Comparison of ENCODE assay signal across 23 cellular contexts in genomic region chr7:22865607-22865970, GRCh38. TPM values are rescaled to one million over a fixed set of nuclear protein-coding genes. Genes with fewer than 3 reads are reported as not detected.
A peak's percentile ranks its signal among the peaks of the same experiment; 100 is the strongest.
DNase-seq lines count a peak whose midpoint lies in the region; ATAC-seq and TF ChIP-seq lines count a peak whose summit lies in the region.
"Had no signal": no experiment of that assay in that cellular context is flagged by ENCODE, and none has a peak within 500 bp of the region (broad histone marks: within the 10 kb centered on the region; RNA-seq: fewer than 3 reads in every experiment).

No MANE protein-coding gene starts in this region.

- no peak for TF ChIP-seq CTCF in AG10803 (conservative IDR thresholded peaks at IDR 0.05; ENCODE audit: low read length)
- TF ChIP-seq CTCF in left lung (IDR thresholded peaks at IDR 0.05), result no peak
- TF ChIP-seq CTCF in activated CD8-positive, alpha-beta T cell treated with anti-CD3 and anti-CD28 coated beads for 36 hours (IDR thresholded peaks at IDR 0.05), result no peak

- H3K9me3 Mint-ChIP-seq in activated T-helper 17 cell treated with anti-CD3 and anti-CD28 coated beads, Interleukin-2, amount 50 U/mL, for 72 hours, result no peaks in the 10 kb centered on the region
- no peaks in the 10 kb centered on the region for H3K9me3 Mint-ChIP-seq in activated CD8-positive, alpha-beta memory T cell treated with anti-CD3 and anti-CD28 coated beads, Interleukin-2, amount 10 ng/mL, durations not matched to agents 7 days and 5 days (ENCODE audit: low read depth)
- H3K9me3 Mint-ChIP-seq in activated CD8-positive, alpha-beta T cell treated with anti-CD3 and anti-CD28 coated beads for 36 hours, result no peaks in the 10 kb centered on the region
- H3K9me3 Mint-ChIP-seq: activated CD4-positive, alpha-beta T cell treated with anti-CD3 and anti-CD28 coated beads, Interleukin-2, amount 10 ng/mL, durations not matched to agents 7 days and 5 days; mesothelial cell of epicardium had no signal

- POLR2A ChIA-PET in activated CD8-positive, alpha-beta T cell treated with anti-CD3 and anti-CD28 coated beads for 36 hours (lab: Charles Lee), result interaction anchor here (1.3 kb wide), 1 partner anchor 10 kb away, joined by 3 read pairs; no protein-coding TSS in a partner anchor

- intact Hi-C loops in left lung (cut with DNase I), result no loop called here
- intact Hi-C loops in activated CD8-positive, alpha-beta T cell treated with anti-CD3 and anti-CD28 coated beads for 36 hours (cut with micrococcal nuclease), result no loop called here

- peaks cover 10% of the 10 kb centered on the region for H3K4me1 Mint-ChIP-seq in activated T-helper 17 cell treated with anti-CD3 and anti-CD28 coated beads, Interleukin-2, amount 50 U/mL, for 72 hours
- H3K4me1 Mint-ChIP-seq in activated CD8-positive, alpha-beta memory T cell treated with anti-CD3 and anti-CD28 coated beads, Interleukin-2, amount 10 ng/mL, durations not matched to agents 7 days and 5 days, result peaks cover 4% of the 10 kb centered on the region
- peaks cover 33% of the 10 kb centered on the region for H3K4me1 Mint-ChIP-seq in activated CD8-positive, alpha-beta T cell treated with anti-CD3 and anti-CD28 coated beads for 36 hours (ENCODE audit: low read depth)
- H3K4me1 Mint-ChIP-seq: mesothelial cell of epicardium had no signal

- H3K36me3 ChIP-seq in left lung, result no peaks in the 10 kb centered on the region
- H3K36me3 ChIP-seq: upper lobe of right lung had no signal

- DNase-seq in AG10803 (ENCODE audit: low read depth) (peak; percentile 54), EL (peak; percentile 49), myocyte (ENCODE audit: low read depth) (peak; percentile 38), left lung (no peak), OCI-M1 (lab: John Stamatoyannopoulos, UW) (no peak)
- DNase-seq in activated CD8-positive, alpha-beta memory T cell treated with anti-CD3 and anti-CD28 coated beads, Interleukin-2, amount 10 ng/mL, durations not matched to agents 7 days and 5 days, result no peak
- no peak for DNase-seq in activated CD8-positive, alpha-beta T cell treated with anti-CD3 and anti-CD28 coated beads for 36 hours
- DNase-seq: activated CD4-positive, alpha-beta T cell treated with anti-CD3 and anti-CD28 coated beads, Interleukin-2, amount 10 ng/mL, durations not matched to agents 7 days and 5 days; anterior cingulate cortex; central memory CD4-positive, alpha-beta T cell; DMS153; kidney glomerular epithelial cell; MG63; NCI-H146; NCI-H774; SIG-M5; stimulated activated CD4-positive, alpha-beta T cell treated with anti-CD3 and anti-CD28 coated beads, Interleukin-4, amount 100 ng/mL, for 4 hours; upper lobe of right lung had no signal

- peaks cover 46% of the 10 kb centered on the region for H3K36me3 Mint-ChIP-seq in activated T-helper 17 cell treated with anti-CD3 and anti-CD28 coated beads, Interleukin-2, amount 50 U/mL, for 72 hours (ENCODE audit: low read depth)
- peaks cover 31% of the 10 kb centered on the region for H3K36me3 Mint-ChIP-seq in activated CD8-positive, alpha-beta memory T cell treated with anti-CD3 and anti-CD28 coated beads, Interleukin-2, amount 10 ng/mL, durations not matched to agents 7 days and 5 days
- peaks cover 67% of the 10 kb centered on the region for H3K36me3 Mint-ChIP-seq in activated CD8-positive, alpha-beta T cell treated with anti-CD3 and anti-CD28 coated beads for 36 hours (ENCODE audit: low read depth)
- H3K36me3 Mint-ChIP-seq: mesothelial cell of epicardium had no signal

- H3K27ac ChIP-seq in left lung, result peak overlapping the region in 1 of 2 donors; percentile 69
- H3K27ac ChIP-seq: C4-2B, epithelial cell of prostate had no signal

- no peaks in the 10 kb centered on the region for H3K27me3 ChIP-seq in left lung
- H3K27me3 ChIP-seq: MG63, upper lobe of right lung had no signal

- H3K4me3 Mint-ChIP-seq in activated T-helper 17 cell treated with anti-CD3 and anti-CD28 coated beads, Interleukin-2, amount 50 U/mL, for 72 hours, result no peak overlapping the region
- H3K4me3 Mint-ChIP-seq in activated CD8-positive, alpha-beta memory T cell treated with anti-CD3 and anti-CD28 coated beads, Interleukin-2, amount 10 ng/mL, durations not matched to agents 7 days and 5 days, result no peak overlapping the region
- no peak overlapping the region for H3K4me3 Mint-ChIP-seq in activated CD8-positive, alpha-beta T cell treated with anti-CD3 and anti-CD28 coated beads for 36 hours
- H3K4me3 Mint-ChIP-seq: activated CD4-positive, alpha-beta T cell treated with anti-CD3 and anti-CD28 coated beads, Interleukin-2, amount 10 ng/mL, durations not matched to agents 7 days and 5 days; mesothelial cell of epicardium had no signal

- ATAC-seq in activated T-helper 17 cell treated with anti-CD3 and anti-CD28 coated beads, Interleukin-2, amount 50 U/mL, for 72 hours (replicated peaks), result no peak
- no peak for ATAC-seq in left lung
- no peak for ATAC-seq in activated CD8-positive, alpha-beta memory T cell treated with anti-CD3 and anti-CD28 coated beads, Interleukin-2, amount 10 ng/mL, durations not matched to agents 7 days and 5 days
- no peak for ATAC-seq in activated CD8-positive, alpha-beta T cell treated with anti-CD3 and anti-CD28 coated beads for 36 hours

- H3K4me1 ChIP-seq in left lung, result no peaks in the 10 kb centered on the region

- H3K4me3 ChIP-seq in AG10803 (ENCODE audit: low read length), result no peak overlapping the region
- H3K4me3 ChIP-seq in left lung, result no peak overlapping the region
- H3K4me3 ChIP-seq: GM12878, MG63, upper lobe of right lung had no signal

- no peaks in the 10 kb centered on the region for H3K27me3 Mint-ChIP-seq in activated T-helper 17 cell treated with anti-CD3 and anti-CD28 coated beads, Interleukin-2, amount 50 U/mL, for 72 hours
- H3K27me3 Mint-ChIP-seq in activated CD8-positive, alpha-beta memory T cell treated with anti-CD3 and anti-CD28 coated beads, Interleukin-2, amount 10 ng/mL, durations not matched to agents 7 days and 5 days, result no peaks in the 10 kb centered on the region
- no peaks in the 10 kb centered on the region for H3K27me3 Mint-ChIP-seq in activated CD8-positive, alpha-beta T cell treated with anti-CD3 and anti-CD28 coated beads for 36 hours
- H3K27me3 Mint-ChIP-seq: activated CD4-positive, alpha-beta T cell treated with anti-CD3 and anti-CD28 coated beads, Interleukin-2, amount 10 ng/mL, durations not matched to agents 7 days and 5 days had no signal

- no peaks in the 10 kb centered on the region for H3K9me3 ChIP-seq in left lung
- H3K9me3 ChIP-seq: MG63, upper lobe of right lung had no signal

- H3K27ac Mint-ChIP-seq in activated T-helper 17 cell treated with anti-CD3 and anti-CD28 coated beads, Interleukin-2, amount 50 U/mL, for 72 hours, result peak overlapping the region; percentile 22
- no peak overlapping the region for H3K27ac Mint-ChIP-seq in activated CD8-positive, alpha-beta memory T cell treated with anti-CD3 and anti-CD28 coated beads, Interleukin-2, amount 10 ng/mL, durations not matched to agents 7 days and 5 days
- H3K27ac Mint-ChIP-seq in activated CD8-positive, alpha-beta T cell treated with anti-CD3 and anti-CD28 coated beads for 36 hours, result no peak overlapping the region
- H3K27ac Mint-ChIP-seq: mesothelial cell of epicardium had no signal

- CTCF ChIA-PET in activated CD8-positive, alpha-beta memory T cell treated with anti-CD3 and anti-CD28 coated beads, Interleukin-2, amount 10 ng/mL, durations not matched to agents 7 days and 5 days (lab: Charles Lee), result interaction anchor here (1.5 kb wide), 1 partner anchor 8 kb away, joined by 3 read pairs; no protein-coding TSS in a partner anchor
- CTCF ChIA-PET in activated CD8-positive, alpha-beta T cell treated with anti-CD3 and anti-CD28 coated beads for 36 hours (lab: Charles Lee), result interaction anchor here (1.1 to 1.5 kb wide), 2 partner anchors 9 to 10 kb away, joined by 3 to 4 read pairs; no protein-coding TSS in a partner anchor

RNA-seq across cellular contexts. Expression of gene TOMM7, which starts 42.9 kb away (rescaled TPM):
- total RNA-seq in activated T-helper 17 cell treated with anti-CD3 and anti-CD28 coated beads, Interleukin-2, amount 50 U/mL, for 72 hours, result 100 to 1,000 TPM; 262 to 281 TPM
- 89.6 and 272 TPM in 2 replicates for total RNA-seq in myocyte
- 1,878 TPM for polyA plus RNA-seq in myocyte (2012)
- total RNA-seq in left lung, result 100 to 1,000 TPM; 234 to 278 TPM
- total RNA-seq in activated CD8-positive, alpha-beta memory T cell treated with anti-CD3 and anti-CD28 coated beads, Interleukin-2, amount 10 ng/mL, durations not matched to agents 7 days and 5 days, result 100 to 1,000 TPM; 199 to 229 TPM
- total RNA-seq in activated CD8-positive, alpha-beta T cell treated with anti-CD3 and anti-CD28 coated beads for 36 hours, result 100 to 1,000 TPM; 206 to 240 TPM

Comparison
In these comparisons a context has a peak if more than half of its experiments do, and no peak if none do; other contexts are left out.
1. DNase-seq: peak in AG10803 (single experiment), EL (single experiment) and myocyte (single experiment); none in left lung (0 of 2), OCI-M1 (single experiment), activated CD8-positive, alpha-beta memory T cell treated with anti-CD3 and anti-CD28 coated beads, Interleukin-2, amount 10 ng/mL, durations not matched to agents 7 days and 5 days (single experiment) and activated CD8-positive, alpha-beta T cell treated with anti-CD3 and anti-CD28 coated beads for 36 hours (single experiment).